ENCODE assay signal across 1 cellular context in the genomic region with DNA sequence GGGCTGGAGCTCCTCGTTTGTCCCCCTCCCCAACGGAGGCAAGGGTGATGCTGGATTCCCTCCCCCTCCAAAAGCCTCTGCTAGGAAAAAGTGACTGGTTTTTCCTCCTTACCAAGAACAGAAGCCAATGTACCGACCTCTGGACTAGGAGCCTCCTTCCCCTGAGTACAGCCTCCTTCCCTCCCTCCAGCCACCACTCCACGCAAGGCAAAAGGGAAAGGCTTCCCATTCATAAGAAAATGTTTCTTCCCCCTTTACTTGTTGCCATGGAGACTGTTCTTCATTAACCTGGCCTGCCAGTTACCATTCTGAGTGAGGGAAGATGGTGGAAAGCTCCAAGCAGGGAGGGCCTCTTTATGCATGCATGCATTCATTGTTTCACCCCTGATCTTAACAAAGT.
TF ChIP-seq lines count a peak whose summit lies in the region.

No MANE protein-coding gene starts in this region.

TF ChIP-seq in K562, 482 proteins besides CTCF, POLR2A, EP300 and RAD21:
- TF ChIP-seq, protein P1, sequence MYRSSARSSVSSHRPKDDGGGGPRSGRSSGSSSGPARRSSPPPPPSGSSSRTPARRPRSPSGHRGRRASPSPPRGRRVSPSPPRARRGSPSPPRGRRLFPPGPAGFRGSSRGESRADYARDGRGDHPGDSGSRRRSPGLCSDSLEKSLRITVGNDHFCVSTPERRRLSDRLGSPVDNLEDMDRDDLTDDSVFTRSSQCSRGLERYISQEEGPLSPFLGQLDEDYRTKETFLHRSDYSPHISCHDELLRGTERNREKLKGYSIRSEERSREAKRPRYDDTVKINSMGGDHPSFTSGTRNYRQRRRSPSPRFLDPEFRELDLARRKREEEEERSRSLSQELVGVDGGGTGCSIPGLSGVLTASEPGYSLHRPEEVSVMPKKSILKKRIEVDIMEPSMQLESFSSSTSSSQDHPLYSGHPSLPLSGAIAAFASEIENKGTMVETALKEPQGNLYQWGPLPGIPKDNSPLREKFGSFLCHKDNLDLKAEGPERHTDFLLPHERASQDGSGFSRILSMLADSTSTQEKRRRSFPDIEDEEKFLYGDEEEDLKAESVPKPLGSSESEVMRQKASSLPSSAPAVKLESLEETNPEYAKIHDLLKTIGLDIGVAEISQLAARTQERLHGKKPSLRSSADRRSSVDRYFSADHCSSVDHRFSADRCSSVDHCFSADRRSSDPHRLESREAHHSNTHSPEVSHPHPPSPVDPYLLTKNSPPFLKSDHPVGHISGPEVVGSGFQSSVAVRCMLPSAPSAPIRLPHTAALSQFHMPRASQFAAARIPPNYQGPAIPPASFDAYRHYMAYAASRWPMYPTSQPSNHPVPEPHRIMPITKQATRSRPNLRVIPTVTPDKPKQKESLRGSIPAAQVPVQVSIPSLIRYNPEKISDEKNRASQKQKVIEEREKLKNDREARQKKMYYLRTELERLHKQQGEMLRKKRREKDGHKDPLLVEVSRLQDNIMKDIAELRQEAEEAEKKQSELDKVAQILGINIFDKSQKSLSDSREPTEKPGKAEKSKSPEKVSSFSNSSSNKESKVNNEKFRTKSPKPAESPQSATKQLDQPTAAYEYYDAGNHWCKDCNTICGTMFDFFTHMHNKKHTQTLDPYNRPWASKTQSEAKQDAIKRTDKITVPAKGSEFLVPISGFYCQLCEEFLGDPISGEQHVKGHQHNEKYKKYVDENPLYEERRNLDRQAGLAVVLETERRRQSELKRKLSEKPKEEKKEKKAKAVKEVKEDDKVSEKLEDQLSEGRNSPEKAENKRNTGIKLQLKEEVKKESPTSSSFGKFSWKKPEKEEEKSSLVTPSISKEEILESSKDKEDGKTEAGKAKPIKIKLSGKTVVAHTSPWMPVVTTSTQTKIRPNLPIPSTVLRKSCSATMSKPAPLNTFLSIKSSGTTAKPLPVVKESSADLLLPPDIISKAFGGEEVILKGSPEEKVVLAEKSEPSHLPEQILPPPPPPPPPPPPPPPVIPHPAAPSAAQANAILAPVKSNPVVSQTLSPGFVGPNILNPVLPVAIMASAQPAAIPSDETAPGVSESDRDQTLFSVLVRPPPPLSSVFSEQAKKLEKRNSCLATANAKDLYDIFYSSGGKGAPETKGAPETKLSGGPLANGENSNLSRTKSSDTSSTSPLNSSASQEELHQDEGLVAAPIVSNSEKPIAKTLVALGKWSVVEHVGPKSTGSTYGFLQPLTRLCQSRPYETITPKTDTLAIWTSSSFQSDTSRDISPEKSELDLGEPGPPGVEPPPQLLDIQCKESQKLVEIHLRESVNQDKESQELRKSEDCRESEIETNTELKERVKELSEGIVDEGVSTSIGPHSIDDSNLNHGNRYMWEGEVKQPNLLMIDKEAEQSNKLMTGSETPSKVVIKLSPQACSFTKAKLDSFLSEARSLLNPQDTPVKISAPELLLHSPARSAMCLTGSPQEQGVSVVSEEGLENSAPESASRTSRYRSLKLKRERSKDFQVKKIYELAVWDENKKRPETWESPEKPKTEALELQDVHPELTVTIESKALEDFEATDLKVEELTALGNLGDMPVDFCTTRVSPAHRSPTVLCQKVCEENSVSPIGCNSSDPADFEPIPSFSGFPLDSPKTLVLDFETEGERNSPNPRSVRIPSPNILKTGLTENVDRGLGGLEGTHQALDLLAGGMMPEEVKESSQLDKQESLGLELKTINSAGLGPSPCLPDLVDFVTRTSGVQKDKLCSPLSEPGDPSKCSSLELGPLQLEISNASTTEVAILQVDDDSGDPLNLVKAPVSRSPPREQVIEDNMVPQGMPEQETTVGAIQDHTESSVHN (IDR thresholded peaks at IDR 0.05; ENCODE audit: borderline replicate concordance in 1 of 2, low read depth in 1 of 2) = no peak
- no peak for TF ChIP-seq MTA2 (IDR thresholded peaks at IDR 0.05; ENCODE audit: low read depth)
- TF ChIP-seq RFX1 (IDR thresholded peaks at IDR 0.05) = peak; percentile 62
TF ChIP-seq in K562: peak in this region for 1.
